In the genomic region with DNA sequence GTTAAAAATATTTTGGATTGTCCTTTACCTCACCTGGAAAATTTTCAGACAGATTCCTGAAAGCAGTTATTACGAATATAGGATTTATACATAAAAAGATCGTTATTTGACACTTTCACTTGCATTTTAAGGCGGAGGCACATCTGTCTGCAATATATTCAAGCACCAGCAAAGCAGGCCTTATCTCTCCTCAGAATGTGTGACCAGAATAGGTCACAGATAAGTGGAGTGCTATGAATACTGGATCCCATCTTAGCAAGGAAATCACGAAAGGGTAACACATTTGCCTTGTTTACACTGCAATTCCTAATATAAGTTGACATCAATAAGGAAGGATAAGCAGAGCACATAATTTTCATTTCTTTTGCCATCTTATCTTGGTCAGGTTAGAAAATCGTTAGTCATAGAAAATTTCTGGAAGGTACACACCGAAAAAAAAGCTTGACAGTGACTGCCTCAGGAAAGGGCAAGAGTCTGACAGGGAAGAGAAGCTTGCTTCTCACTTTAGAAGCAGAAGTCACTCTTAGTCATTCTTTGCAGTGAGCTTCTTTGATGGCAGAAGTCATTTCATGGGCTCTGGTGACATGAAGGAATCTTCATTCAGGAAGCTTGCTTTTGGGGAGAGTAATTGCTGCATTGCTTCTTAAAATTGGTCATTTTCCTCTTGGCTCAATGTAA, we compare ENCODE assay signal across 15 cellular contexts.
"Had no signal": no experiment of that assay in that cellular context is flagged by ENCODE, and none has a peak within 500 bp of the region (broad histone marks: within the 10 kb centered on the region; RNA-seq: fewer than 3 reads in every experiment).

No MANE protein-coding gene starts in this region.

- H3K36me3 Mint-ChIP-seq: mesothelial cell of epicardium had no signal

- ATAC-seq: activated CD4-positive, alpha-beta T cell treated with anti-CD3 and anti-CD28 coated beads for 36 hours; activated CD8-positive, alpha-beta T cell treated with anti-CD3 and anti-CD28 coated beads, Interleukin-2, amount 10 ng/mL, durations not matched to agents 7 days and 5 days; activated naive CD8-positive, alpha-beta T cell treated with anti-CD3 and anti-CD28 coated beads, Interleukin-2, amount 50 U/mL, for 24 hours; foreskin keratinocyte; left lung; upper lobe of right lung had no signal

- H3K9me3 Mint-ChIP-seq: activated naive CD8-positive, alpha-beta T cell treated with anti-CD3 and anti-CD28 coated beads, Interleukin-2, amount 50 U/mL, for 24 hours; activated T-helper 1 cell treated with anti-CD3 and anti-CD28 coated beads, Interleukin-12 subunit alpha, Interleukin-12 subunit beta, Interleukin-2, Interleukin-4 antibody, amounts not matched to agents 30 ng/mL and 10 ng/mL and 1 ng/mL, durations not matched to agents 14 hours and 24 hours and 36 hours; mesothelial cell of epicardium; stimulated activated naive CD8-positive, alpha-beta T cell treated with anti-CD3 and anti-CD28 coated beads, Interleukin-15, Interleukin-2, amounts not matched to agents 100 ng/mL and 50 ng/mL, for 24 hours had no signal

- H3K4me1 Mint-ChIP-seq: activated CD4-positive, alpha-beta T cell treated with anti-CD3 and anti-CD28 coated beads for 36 hours; activated naive CD8-positive, alpha-beta T cell treated with anti-CD3 and anti-CD28 coated beads, Interleukin-2, amount 50 U/mL, for 24 hours had no signal

- H3K27ac Mint-ChIP-seq: activated CD4-positive, alpha-beta T cell treated with anti-CD3 and anti-CD28 coated beads for 36 hours; activated CD8-positive, alpha-beta T cell treated with anti-CD3 and anti-CD28 coated beads, Interleukin-2, amount 10 ng/mL, durations not matched to agents 7 days and 5 days; activated naive CD8-positive, alpha-beta T cell treated with anti-CD3 and anti-CD28 coated beads, Interleukin-2, amount 50 U/mL, for 24 hours; activated T-helper 1 cell treated with anti-CD3 and anti-CD28 coated beads, Interleukin-12 subunit alpha, Interleukin-12 subunit beta, Interleukin-2, Interleukin-4 antibody, amounts not matched to agents 30 ng/mL and 10 ng/mL and 1 ng/mL, durations not matched to agents 14 hours and 24 hours and 36 hours; mesothelial cell of epicardium; stimulated activated naive CD8-positive, alpha-beta T cell treated with anti-CD3 and anti-CD28 coated beads, Interleukin-15, Interleukin-2, amounts not matched to agents 100 ng/mL and 50 ng/mL, for 24 hours had no signal

- DNase-seq: activated CD4-positive, alpha-beta T cell treated with anti-CD3 and anti-CD28 coated beads for 36 hours; activated CD8-positive, alpha-beta memory T cell treated with anti-CD3 and anti-CD28 coated beads, Interleukin-2, amount 50 U/mL, for 48 hours; activated CD8-positive, alpha-beta T cell treated with anti-CD3 and anti-CD28 coated beads, Interleukin-2, amount 10 ng/mL, durations not matched to agents 7 days and 5 days; activated naive CD4-positive, alpha-beta T cell treated with Interleukin-2 at 50 U/mL for 16 hours; activated naive CD8-positive, alpha-beta T cell treated with anti-CD3 and anti-CD28 coated beads, Interleukin-2, amount 50 U/mL, for 24 hours; effector CD4-positive, alpha-beta T cell; foreskin keratinocyte; left lung; sigmoid colon; stimulated activated CD4-positive, alpha-beta T cell treated with anti-CD3 and anti-CD28 coated beads, Interleukin-2, amount 100 ng/mL, for 24 hours; upper lobe of right lung; WERI-Rb-1 had no signal

- H3K4me3 Mint-ChIP-seq: activated CD4-positive, alpha-beta T cell treated with anti-CD3 and anti-CD28 coated beads for 36 hours; activated CD8-positive, alpha-beta T cell treated with anti-CD3 and anti-CD28 coated beads, Interleukin-2, amount 10 ng/mL, durations not matched to agents 7 days and 5 days; activated naive CD8-positive, alpha-beta T cell treated with anti-CD3 and anti-CD28 coated beads, Interleukin-2, amount 50 U/mL, for 24 hours; activated T-helper 1 cell treated with anti-CD3 and anti-CD28 coated beads, Interleukin-12 subunit alpha, Interleukin-12 subunit beta, Interleukin-2, Interleukin-4 antibody, amounts not matched to agents 30 ng/mL and 10 ng/mL and 1 ng/mL, durations not matched to agents 14 hours and 24 hours and 36 hours; mesothelial cell of epicardium; stimulated activated naive CD8-positive, alpha-beta T cell treated with anti-CD3 and anti-CD28 coated beads, Interleukin-15, Interleukin-2, amounts not matched to agents 100 ng/mL and 50 ng/mL, for 24 hours had no signal
